8 cellular contexts compared by ENCODE assay signal in genomic region chr15:52018693-52019393, GRCh38. TPM values are rescaled to one million over a fixed set of nuclear protein-coding genes. Genes with fewer than 3 reads are reported as not detected.
DNase-seq lines count a peak whose midpoint lies in the region; TF ChIP-seq lines count a peak whose summit lies in the region.

MAPK6 (plus strand) TSS chr15:52019219; CDS start chr15:52046461, 27,242 bp downstream.

- 2 to 6% (median 4%) methylated on average over 29 to 59 of the region's 59 CpGs for WGBS in ovary, 3 donors
- WGBS in thymus, result 6% methylated on average over 59 of the region's 59 CpGs

- no peaks in the 10 kb centered on the region for H3K36me3 ChIP-seq in ovary
- H3K36me3 ChIP-seq in thymus (ENCODE audit: control insufficient read depth, insufficient read depth), result no peaks in the 10 kb centered on the region

- TF ChIP-seq CTCF in HFF-Myc (IDR thresholded peaks at IDR 0.05; ENCODE audit: low read depth, low read length, missing control alignments) (no peak), glutamatergic neuron (IDR thresholded peaks at IDR 0.05; ENCODE audit: partially characterized antibody, unreplicated experiment) (no peak), ovary (IDR thresholded peaks at IDR 0.05) (no peak)

- TF ChIP-seq EP300 in ovary (IDR thresholded peaks at IDR 0.05), result peak; percentile 72

- H3K9me3 Mint-ChIP-seq in activated naive CD8-positive, alpha-beta T cell (ENCODE audit: low read depth), result no peaks in the 10 kb centered on the region
- H3K9me3 Mint-ChIP-seq in glutamatergic neuron (ENCODE audit: unreplicated experiment), result peaks cover 11% of the 10 kb centered on the region

- intact Hi-C loops in ovary (cut with DNase I), result loop anchor here in 2 of 4 donors (5.0 kb wide), 1 partner anchor 47 kb away; the partner anchor contains the start of gene LEO1 (in 2 of the 2)

- H3K4me1 ChIP-seq in ovary (ENCODE audit: insufficient read depth), result peaks cover 6% of the 10 kb centered on the region
- peaks cover 12% of the 10 kb centered on the region for H3K4me1 ChIP-seq in thymus (ENCODE audit: control insufficient read depth, insufficient read depth, low read length)

- peak; percentile 93 for TF ChIP-seq POLR2A in ovary (IDR thresholded peaks at IDR 0.05)

- H3K4me3 ChIP-seq in GM08714 (ENCODE audit: low read length) (peak within 1 kb of the TSS; percentile 98), HFF-Myc (replicated peaks; ENCODE audit: low read depth, low read length) (peak within 1 kb of the TSS; percentile 89), ovary (peak within 1 kb of the TSS; percentile 84), thymus (ENCODE audit: low read length) (peak within 1 kb of the TSS; percentile 85)

- no peak for DNase-seq in HFF-Myc (ENCODE audit: extremely low read depth, low read depth)
- DNase-seq in NAMALWA (ENCODE audit: low spot score), result peak; percentile 95
- peak; percentile 80 for DNase-seq in SKM-1 treated with dmso at 0.1 percent for 144 hours (lab: John Stamatoyannopoulos, UW; ENCODE audit: unreplicated experiment)
- peak; percentile 93 for DNase-seq in glutamatergic neuron
- DNase-seq in ovary, result peak; percentile 92 to 98 (median 95)

- no peaks in the 10 kb centered on the region for H3K36me3 Mint-ChIP-seq in activated naive CD8-positive, alpha-beta T cell
- peaks cover 4% of the 10 kb centered on the region for H3K36me3 Mint-ChIP-seq in glutamatergic neuron (ENCODE audit: unreplicated experiment)

- H3K9me3 ChIP-seq in ovary (no peaks in the 10 kb centered on the region), thymus (ENCODE audit: control insufficient read depth) (no peaks in the 10 kb centered on the region)

- no peaks in the 10 kb centered on the region for H3K27me3 Mint-ChIP-seq in activated naive CD8-positive, alpha-beta T cell
- H3K27me3 Mint-ChIP-seq in glutamatergic neuron (ENCODE audit: unreplicated experiment), result peaks cover 18% of the 10 kb centered on the region

- peaks cover 38% of the 10 kb centered on the region for H3K4me1 Mint-ChIP-seq in activated naive CD8-positive, alpha-beta T cell (ENCODE audit: low read depth)
- H3K4me1 Mint-ChIP-seq in glutamatergic neuron (ENCODE audit: low read depth, unreplicated experiment), result peaks cover 5% of the 10 kb centered on the region

- H3K27ac ChIP-seq in ovary, result peak within 1 kb of the TSS; percentile 81 to 92
- H3K27ac ChIP-seq in thymus (ENCODE audit: low read depth), result peak within 1 kb of the TSS; percentile 94

- peak within 1 kb of the TSS; percentile 94 for H3K4me3 Mint-ChIP-seq in activated naive CD8-positive, alpha-beta T cell
- H3K4me3 Mint-ChIP-seq in glutamatergic neuron (ENCODE audit: unreplicated experiment), result peak within 1 kb of the TSS; percentile 90

- H3K27me3 ChIP-seq in ovary (no peaks in the 10 kb centered on the region), thymus (ENCODE audit: control insufficient read depth, insufficient read depth) (no peaks in the 10 kb centered on the region)

- H3K27ac Mint-ChIP-seq in activated naive CD8-positive, alpha-beta T cell, result peak within 1 kb of the TSS; percentile 96
- peak within 1 kb of the TSS; percentile 95 for H3K27ac Mint-ChIP-seq in glutamatergic neuron (ENCODE audit: unreplicated experiment)

RNA-seq across cellular contexts. Expression of gene MAPK6, which starts in this region (rescaled TPM):
- total RNA-seq in glutamatergic neuron (ENCODE audit: unreplicated experiment) (109 TPM), ovary (10 to 100 TPM; 17.6 to 24.5 (median 21.5) TPM)
- polyA plus RNA-seq in ovary (10 to 100 TPM in 1 of 2 donors, 1 to 10 TPM in 1; 5.9 to 11.6 TPM), thymus (16.4 TPM)
